Comparison of ENCODE assay signal across 9 cellular contexts in genomic region chr21:27570306-27570868, GRCh38.
A peak's percentile ranks its signal among the peaks of the same experiment; 100 is the strongest.
DNase-seq lines count a peak whose midpoint lies in the region; ATAC-seq and TF ChIP-seq lines count a peak whose summit lies in the region.
"Had no signal": no experiment of that assay in that cellular context is flagged by ENCODE, and none has a peak within 500 bp of the region (broad histone marks: within the 10 kb centered on the region; RNA-seq: fewer than 3 reads in every experiment).

No MANE protein-coding gene starts in this region.

- peak overlapping the region; percentile 67 for H3K27ac ChIP-seq in left ventricle myocardium inferior (replicated peaks)

- no peak for TF ChIP-seq CTCF in left ventricle myocardium inferior (IDR thresholded peaks at IDR 0.05; ENCODE audit: borderline replicate concordance)
- TF ChIP-seq CTCF in CD14-positive monocyte (IDR thresholded peaks at IDR 0.05): no peak

- ATAC-seq in GM19328 (IDR thresholded peaks at IDR 0.05; ENCODE audit: unreplicated experiment) (no peak), GM18907 (IDR thresholded peaks at IDR 0.05; ENCODE audit: unreplicated experiment) (no peak)

- H3K36me3 Mint-ChIP-seq in CD14-positive monocyte: no peaks in the 10 kb centered on the region

- peak overlapping the region; percentile 85 for H3K9ac ChIP-seq in skeletal muscle satellite cell (ENCODE audit: low read depth, low read length)

- H3K4me3 ChIP-seq in left ventricle myocardium inferior (no peak overlapping the region), skeletal muscle satellite cell (ENCODE audit: low read length) (no peak overlapping the region)

- intact Hi-C loops in left ventricle myocardium inferior (cut with micrococcal nuclease) (no loop called here), CD14-positive monocyte (cut with micrococcal nuclease) (no loop called here)

- peaks cover 0 to 5% (median 0%) of the 10 kb centered on the region in 3 donors for H3K27me3 Mint-ChIP-seq in CD14-positive monocyte (ENCODE audit: low read depth in 3 of 3)

- H3K27me3 ChIP-seq in left ventricle myocardium inferior (ENCODE audit: low read depth) (no peaks in the 10 kb centered on the region), skeletal muscle satellite cell (ENCODE audit: control insufficient read depth, insufficient read depth, low read length) (no peaks in the 10 kb centered on the region)

- H3K36me3 ChIP-seq in left ventricle myocardium inferior (no peaks in the 10 kb centered on the region), skeletal muscle satellite cell (ENCODE audit: insufficient read depth, low read length) (no peaks in the 10 kb centered on the region)

- peaks cover 21% of the 10 kb centered on the region for H3K4me1 ChIP-seq in left ventricle myocardium inferior
- H3K4me1 ChIP-seq in skeletal muscle satellite cell (ENCODE audit: control insufficient read depth, insufficient read depth, low read length): peaks cover 50% of the 10 kb centered on the region

- H3K27ac Mint-ChIP-seq in CD14-positive monocyte: no peak overlapping the region

- peak overlapping the region; percentile 71 for H3K4me2 ChIP-seq in skeletal muscle satellite cell (ENCODE audit: low read length)

- H3K4me1 Mint-ChIP-seq in CD14-positive monocyte: no peaks in the 10 kb centered on the region

- peak; percentile 91 for DNase-seq in GM04504 (ENCODE audit: low read depth)
- DNase-seq in amniotic stem cell (lab: John Stamatoyannopoulos, UW): peak; percentile 46
- peak; percentile 65 for DNase-seq in left ventricle myocardium inferior
- no peak for DNase-seq in CD14-positive monocyte (ENCODE audit: low spot score)
- no peak for DNase-seq in NCI-H146 (lab: John Stamatoyannopoulos, UW)
- DNase-seq: DMS53 had no signal

- peaks cover 0 to 6% (median 2%) of the 10 kb centered on the region in 7 donors for H3K9me3 Mint-ChIP-seq in CD14-positive monocyte

- no peak overlapping the region for H3K4me3 Mint-ChIP-seq in CD14-positive monocyte

- H3K9me3 ChIP-seq in left ventricle myocardium inferior (replicated peaks): no peaks in the 10 kb centered on the region
- no peaks in the 10 kb centered on the region for H3K9me3 ChIP-seq in skeletal muscle satellite cell (replicated peaks; ENCODE audit: low read length)

Comparison
In these comparisons a context has a peak if more than half of its experiments do, and no peak if none do; other contexts are left out.
1. DNase-seq: peak in GM04504 (single experiment), amniotic stem cell (single experiment) and left ventricle myocardium inferior (single experiment); none in CD14-positive monocyte (single experiment) and NCI-H146 (single experiment).